1 cellular context compared by ENCODE assay signal in the genomic region with DNA sequence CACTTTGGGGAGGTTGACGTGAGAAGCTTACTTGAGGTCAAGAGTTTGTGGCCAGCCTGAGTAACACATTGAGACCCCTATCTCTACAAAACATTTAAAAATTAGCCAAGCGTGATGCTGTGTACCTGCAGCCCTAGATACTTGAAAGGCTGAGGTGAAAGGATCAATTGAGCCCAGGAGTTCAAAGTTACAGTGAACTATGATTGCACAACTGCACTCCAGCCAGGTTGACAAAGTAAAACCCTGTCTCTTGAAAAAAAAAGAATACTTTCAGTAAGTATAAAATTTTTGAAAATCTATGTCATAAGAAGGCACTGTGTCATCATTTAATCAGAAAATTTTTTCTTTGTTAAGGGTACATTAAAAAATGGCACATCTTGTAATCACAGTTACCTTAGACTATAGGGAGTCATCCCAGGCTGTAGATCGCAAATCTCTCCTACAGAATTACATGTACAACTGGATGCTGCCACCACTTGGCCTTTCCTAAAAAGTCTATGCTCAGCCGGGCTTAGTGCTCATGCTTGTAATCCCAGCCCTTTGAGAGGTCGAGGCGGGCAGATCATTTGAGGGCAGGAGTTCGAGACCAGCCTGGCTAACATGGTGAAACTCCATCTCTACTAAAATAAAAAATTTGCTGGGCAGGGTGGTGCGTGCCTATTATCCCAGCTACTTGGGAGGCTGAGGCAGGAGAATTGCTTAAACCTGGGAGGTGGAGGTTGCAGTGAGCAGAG.
TF ChIP-seq lines count a peak whose summit lies in the region.

No MANE protein-coding gene starts in this region.

TF ChIP-seq in HepG2, 621 proteins besides CTCF, POLR2A, EP300 and RAD21 (continued from another document and continues in another):
- TF ChIP-seq NCOA1 (CRISPR knock-in tag; IDR thresholded peaks at IDR 0.05) (peak; percentile 89), NR3C1 (CRISPR knock-in tag; IDR thresholded peaks at IDR 0.05) (no peak), SP140L (CRISPR knock-in tag; IDR thresholded peaks at IDR 0.05; ENCODE audit: borderline replicate concordance) (peak; percentile 78; the same call in 1 of the 2 replicates), PITX1 (CRISPR knock-in tag; IDR thresholded peaks at IDR 0.05) (peak; percentile 92), SOX13 (IDR thresholded peaks at IDR 0.05) (peak; percentile 88), SOX13 (CRISPR knock-in tag; conservative IDR thresholded peaks at IDR 0.05 in 1 of 2, IDR thresholded peaks at IDR 0.05 in 1 of 2) (peak in 1 of 2 experiments; percentile 96; a peak in 2 of 4 replicates), ZNF343 (CRISPR knock-in tag; IDR thresholded peaks at IDR 0.05) (no peak), TSC22D2 (CRISPR knock-in tag; IDR thresholded peaks at IDR 0.05; ENCODE audit: borderline replicate concordance) (no peak), ZNF614 (CRISPR knock-in tag; IDR thresholded peaks at IDR 0.05; ENCODE audit: borderline replicate concordance) (peak; percentile 92), ZBED4 (CRISPR knock-in tag; IDR thresholded peaks at IDR 0.05; ENCODE audit: borderline replicate concordance) (0 out of 2 replicates have a peak, but pooled peaks have one; percentile 29), SMYD3 (CRISPR knock-in tag; IDR thresholded peaks at IDR 0.05) (no peak), ZNF556 (CRISPR knock-in tag; IDR thresholded peaks at IDR 0.05; ENCODE audit: borderline replicate concordance) (peak; percentile 84; the same call in 1 of the 2 replicates), ZNF350 (CRISPR knock-in tag; IDR thresholded peaks at IDR 0.05; ENCODE audit: borderline replicate concordance, low read depth) (peak; percentile 55; the same call in 1 of the 2 replicates), SP5 (CRISPR knock-in tag; IDR thresholded peaks at IDR 0.05; ENCODE audit: borderline replicate concordance, low read depth) (0 out of 2 replicates have a peak, but pooled peaks have one; percentile 43), SAP130 (CRISPR knock-in tag; IDR thresholded peaks at IDR 0.05; ENCODE audit: low read depth) (peak; percentile 86), ZNF816 (CRISPR knock-in tag; IDR thresholded peaks at IDR 0.05; ENCODE audit: borderline replicate concordance) (peak; percentile 97), ZNF12 (CRISPR knock-in tag; IDR thresholded peaks at IDR 0.05) (peak; percentile 67; the same call in 1 of the 2 replicates), NKX3-1 (CRISPR knock-in tag; IDR thresholded peaks at IDR 0.05) (peak; percentile 15; the same call in 1 of the 2 replicates), NONO (IDR thresholded peaks at IDR 0.05) (no peak), NONO (CRISPR knock-in tag; conservative IDR thresholded peaks at IDR 0.05) (peak; percentile 33; the same call in 1 of the 2 replicates), ZNF773 (CRISPR knock-in tag; IDR thresholded peaks at IDR 0.05; ENCODE audit: borderline replicate concordance) (no peak), ZBTB34 (CRISPR knock-in tag; IDR thresholded peaks at IDR 0.05) (peak; percentile 67; the same call in 1 of the 2 replicates), ZSCAN22 (CRISPR knock-in tag; IDR thresholded peaks at IDR 0.05) (0 out of 2 replicates have a peak, but pooled peaks have one; percentile 61), CBFB (CRISPR knock-in tag; IDR thresholded peaks at IDR 0.05) (peak; percentile 77), RFXANK (CRISPR knock-in tag; IDR thresholded peaks at IDR 0.05) (0 out of 2 replicates have a peak, but pooled peaks have one; percentile 45), ZNF557 (CRISPR knock-in tag; IDR thresholded peaks at IDR 0.05) (no peak), ZNF367 (CRISPR knock-in tag; IDR thresholded peaks at IDR 0.05; ENCODE audit: borderline replicate concordance) (no peak), SSRP1 (CRISPR knock-in tag; IDR thresholded peaks at IDR 0.05) (peak; percentile 40; the same call in 1 of the 2 replicates), ZNF598 (CRISPR knock-in tag; IDR thresholded peaks at IDR 0.05; ENCODE audit: borderline replicate concordance) (no peak), MEIS1 (CRISPR knock-in tag; IDR thresholded peaks at IDR 0.05; ENCODE audit: borderline replicate concordance) (peak; percentile 91; the same call in 1 of the 2 replicates), ZSCAN30 (CRISPR knock-in tag; IDR thresholded peaks at IDR 0.05) (0 out of 2 replicates have a peak, but pooled peaks have one; percentile 64), ZBTB39 (CRISPR knock-in tag; IDR thresholded peaks at IDR 0.05) (peak; percentile 97), KDM2A (CRISPR knock-in tag; IDR thresholded peaks at IDR 0.05; ENCODE audit: borderline replicate concordance, low read depth) (0 out of 2 replicates have a peak, but pooled peaks have one; percentile 41), TBX3 (IDR thresholded peaks at IDR 0.05; ENCODE audit: borderline replicate concordance) (peak; percentile 70; the same call in 1 of the 2 replicates), RXRB (CRISPR knock-in tag; IDR thresholded peaks at IDR 0.05; ENCODE audit: borderline replicate concordance) (peak; percentile 97)
- TF ChIP-seq, protein P1, sequence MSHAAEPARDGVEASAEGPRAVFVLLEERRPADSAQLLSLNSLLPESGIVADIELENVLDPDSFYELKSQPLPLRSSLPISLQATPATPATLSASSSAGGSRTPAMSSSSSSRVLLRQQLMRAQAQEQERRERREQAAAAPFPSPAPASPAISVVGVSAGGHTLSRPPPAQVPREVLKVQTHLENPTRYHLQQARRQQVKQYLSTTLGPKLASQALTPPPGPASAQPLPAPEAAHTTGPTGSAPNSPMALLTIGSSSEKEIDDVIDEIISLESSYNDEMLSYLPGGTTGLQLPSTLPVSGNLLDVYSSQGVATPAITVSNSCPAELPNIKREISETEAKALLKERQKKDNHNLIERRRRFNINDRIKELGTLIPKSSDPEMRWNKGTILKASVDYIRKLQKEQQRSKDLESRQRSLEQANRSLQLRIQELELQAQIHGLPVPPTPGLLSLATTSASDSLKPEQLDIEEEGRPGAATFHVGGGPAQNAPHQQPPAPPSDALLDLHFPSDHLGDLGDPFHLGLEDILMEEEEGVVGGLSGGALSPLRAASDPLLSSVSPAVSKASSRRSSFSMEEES (CRISPR knock-in tag; IDR thresholded peaks at IDR 0.05): peak; percentile 76
- TF ChIP-seq, protein P2, sequence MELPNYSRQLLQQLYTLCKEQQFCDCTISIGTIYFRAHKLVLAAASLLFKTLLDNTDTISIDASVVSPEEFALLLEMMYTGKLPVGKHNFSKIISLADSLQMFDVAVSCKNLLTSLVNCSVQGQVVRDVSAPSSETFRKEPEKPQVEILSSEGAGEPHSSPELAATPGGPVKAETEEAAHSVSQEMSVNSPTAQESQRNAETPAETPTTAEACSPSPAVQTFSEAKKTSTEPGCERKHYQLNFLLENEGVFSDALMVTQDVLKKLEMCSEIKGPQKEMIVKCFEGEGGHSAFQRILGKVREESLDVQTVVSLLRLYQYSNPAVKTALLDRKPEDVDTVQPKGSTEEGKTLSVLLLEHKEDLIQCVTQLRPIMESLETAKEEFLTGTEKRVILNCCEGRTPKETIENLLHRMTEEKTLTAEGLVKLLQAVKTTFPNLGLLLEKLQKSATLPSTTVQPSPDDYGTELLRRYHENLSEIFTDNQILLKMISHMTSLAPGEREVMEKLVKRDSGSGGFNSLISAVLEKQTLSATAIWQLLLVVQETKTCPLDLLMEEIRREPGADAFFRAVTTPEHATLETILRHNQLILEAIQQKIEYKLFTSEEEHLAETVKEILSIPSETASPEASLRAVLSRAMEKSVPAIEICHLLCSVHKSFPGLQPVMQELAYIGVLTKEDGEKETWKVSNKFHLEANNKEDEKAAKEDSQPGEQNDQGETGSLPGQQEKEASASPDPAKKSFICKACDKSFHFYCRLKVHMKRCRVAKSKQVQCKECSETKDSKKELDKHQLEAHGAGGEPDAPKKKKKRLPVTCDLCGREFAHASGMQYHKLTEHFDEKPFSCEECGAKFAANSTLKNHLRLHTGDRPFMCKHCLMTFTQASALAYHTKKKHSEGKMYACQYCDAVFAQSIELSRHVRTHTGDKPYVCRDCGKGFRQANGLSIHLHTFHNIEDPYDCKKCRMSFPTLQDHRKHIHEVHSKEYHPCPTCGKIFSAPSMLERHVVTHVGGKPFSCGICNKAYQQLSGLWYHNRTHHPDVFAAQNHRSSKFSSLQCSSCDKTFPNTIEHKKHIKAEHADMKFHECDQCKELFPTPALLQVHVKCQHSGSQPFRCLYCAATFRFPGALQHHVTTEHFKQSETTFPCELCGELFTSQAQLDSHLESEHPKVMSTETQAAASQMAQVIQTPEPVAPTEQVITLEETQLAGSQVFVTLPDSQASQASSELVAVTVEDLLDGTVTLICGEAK (IDR thresholded peaks at IDR 0.05): no peak
- TF ChIP-seq, protein P2 (CRISPR knock-in tag; IDR thresholded peaks at IDR 0.05): no peak; the same call in 1 of the 2 replicates
